9 cellular contexts compared by ENCODE assay signal in genomic region chr10:3807928-3808496, GRCh38. TPM values are rescaled to one million over a fixed set of nuclear protein-coding genes. Genes with fewer than 3 reads are reported as not detected.
A peak's percentile ranks its signal among the peaks of the same experiment; 100 is the strongest.
DNase-seq lines count a peak whose midpoint lies in the region; ATAC-seq and TF ChIP-seq lines count a peak whose summit lies in the region.
"Had no signal": no experiment of that assay in that cellular context is flagged by ENCODE, and none has a peak within 500 bp of the region (broad histone marks: within the 10 kb centered on the region; RNA-seq: fewer than 3 reads in every experiment).

No MANE protein-coding gene starts in this region.

- intact Hi-C loops in Right ventricle myocardium inferior (cut with DNase I), result loop anchor here (2.0 kb wide), 1 partner anchor 853 kb away; no protein-coding TSS in a partner anchor
- intact Hi-C loops in left cardiac atrium (cut with DNase I), result no loop called here
- intact Hi-C loops in MCF 10A (cut with micrococcal nuclease), result loop anchor here (5.0 kb wide), 1 partner anchor 169 kb away; no protein-coding TSS in a partner anchor

- no peak overlapping the region for H3K4me3 Mint-ChIP-seq in MCF 10A (ENCODE audit: unreplicated experiment)

- H3K27me3 ChIP-seq in mesendoderm (ENCODE audit: insufficient read depth, low read length, poor library complexity), result no peaks in the 10 kb centered on the region

- no peaks in the 10 kb centered on the region for H3K36me3 ChIP-seq in mesendoderm (ENCODE audit: control insufficient read depth, insufficient read depth, low read length)

- H4K8ac ChIP-seq in mesendoderm (ENCODE audit: low read depth, low read length), result no peak overlapping the region

- no peak overlapping the region for H2BK120ac ChIP-seq in mesendoderm (ENCODE audit: low read depth, low read length)

- peaks cover 23% of the 10 kb centered on the region for H3K4me1 ChIP-seq in mesendoderm (ENCODE audit: control insufficient read depth, low read depth, low read length)

- H2AK5ac ChIP-seq in mesendoderm (ENCODE audit: low read length), result peak overlapping the region; percentile 63

- H3K27ac ChIP-seq in mesendoderm (ENCODE audit: low read depth, low read length), result no peak overlapping the region

- H3K23ac ChIP-seq in mesendoderm (ENCODE audit: low read length), result no peak overlapping the region

- CTCF ChIA-PET in MCF 10A (lab: Yijun Ruan, JAX), result interaction anchor here (0.6 to 1.3 kb wide), 3 partner anchors 23 to 42 kb away, joined by 3 to 4 read pairs (median 3); partner anchors contain the start of gene KLF6

- no peak overlapping the region for H3K4me3 ChIP-seq in mesendoderm (ENCODE audit: low read length)

- H3K79me2 ChIP-seq in mesendoderm (ENCODE audit: control insufficient read depth, insufficient read depth, low read length), result no peaks in the 10 kb centered on the region

- BruUV-seq in MCF 10A (replicated peaks; lab: Mats Ljungman, UMichigan), result no TSS peak

- POLR2A ChIA-PET in MCF 10A (lab: Yijun Ruan, JAX), result interaction anchor here (1.0 to 14.1 kb wide), 12 partner anchors 20 to 864 kb away, joined by 3 to 571 read pairs (median 12); partner anchors contain the start of gene KLF6

- H3K18ac ChIP-seq in mesendoderm (ENCODE audit: low read length), result peak overlapping the region; percentile 2

- H2BK5ac ChIP-seq in mesendoderm (ENCODE audit: low read length), result no peak overlapping the region

- ATAC-seq in Right ventricle myocardium inferior (peak; percentile 51), left cardiac atrium (no peak), GM21528 (IDR thresholded peaks at IDR 0.05; ENCODE audit: low FRiP score, unreplicated experiment) (no peak), GM18873 (IDR thresholded peaks at IDR 0.05; ENCODE audit: low FRiP score, unreplicated experiment) (no peak), GM19035 (IDR thresholded peaks at IDR 0.05; ENCODE audit: unreplicated experiment) (no peak), HG03439 (IDR thresholded peaks at IDR 0.05; ENCODE audit: unreplicated experiment) (no peak)

- no peaks in the 10 kb centered on the region for H3K27me3 Mint-ChIP-seq in MCF 10A (ENCODE audit: insufficient read depth, unreplicated experiment)

- H3K56ac ChIP-seq in mesendoderm (ENCODE audit: low read length), result peak overlapping the region; percentile 15

- peaks cover 59% of the 10 kb centered on the region for H3K4me1 Mint-ChIP-seq in MCF 10A (ENCODE audit: insufficient read depth, unreplicated experiment)

- H3K36me3 Mint-ChIP-seq in MCF 10A (ENCODE audit: insufficient read depth, unreplicated experiment), result no peaks in the 10 kb centered on the region

- no peak for DNase-seq in Right ventricle myocardium inferior (ENCODE audit: missing footprints)
- DNase-seq in left cardiac atrium, result no peak
- DNase-seq in MCF 10A (ENCODE audit: unreplicated experiment), result no peak
- no peak for DNase-seq in mesendoderm
- DNase-seq: Karpas-422 had no signal

- no peak overlapping the region for H2BK15ac ChIP-seq in mesendoderm (replicated peaks; ENCODE audit: low read depth)

- no peak for TF ChIP-seq CTCF in MCF 10A (IDR thresholded peaks at IDR 0.05; ENCODE audit: unreplicated experiment)

- no peak overlapping the region for H3K9ac ChIP-seq in mesendoderm (ENCODE audit: low read length)

- no peaks in the 10 kb centered on the region for H3K79me1 ChIP-seq in mesendoderm (ENCODE audit: low read length)

- peak overlapping the region; percentile 100 for H3K27ac Mint-ChIP-seq in MCF 10A (ENCODE audit: low read depth, unreplicated experiment)

- WGBS in mesendoderm (ENCODE audit: extremely low coverage, insufficient coverage, low lambda C conversion rate), result no CpG with 5 or more reads among the region's 12 CpGs

- no peaks in the 10 kb centered on the region for H3K9me3 Mint-ChIP-seq in MCF 10A (ENCODE audit: unreplicated experiment)

- peak overlapping the region; percentile 25 for H3K4ac ChIP-seq in mesendoderm (ENCODE audit: low read depth, low read length)

- H4K5ac ChIP-seq in mesendoderm (ENCODE audit: low read length), result no peak overlapping the region

- H3K4me2 ChIP-seq in mesendoderm (ENCODE audit: low read length), result no peak overlapping the region

RNA-seq across cellular contexts. Expression of gene KLF6, which starts 23.0 kb away (rescaled TPM):
- total RNA-seq in Right ventricle myocardium inferior, result 68.4 TPM
- total RNA-seq in left cardiac atrium, result 10 to 100 TPM; 76.3 to 78.7 TPM
- 253 and 282 TPM in 2 replicates for total RNA-seq in MCF 10A (2022)
- polyA plus RNA-seq in mesendoderm (2013, experiment 1 of 2), result 36.1 TPM
- 35.3 TPM for polyA plus RNA-seq in mesendoderm (2013, experiment 2 of 2)

Comparison
In these comparisons a context has a peak if more than half of its experiments do, and no peak if none do; other contexts are left out.
1. intact Hi-C loops: an anchor here in Right ventricle myocardium inferior (2.0 kb wide) and MCF 10A (5.0 kb wide); none called in left cardiac atrium.